In the genomic region with DNA sequence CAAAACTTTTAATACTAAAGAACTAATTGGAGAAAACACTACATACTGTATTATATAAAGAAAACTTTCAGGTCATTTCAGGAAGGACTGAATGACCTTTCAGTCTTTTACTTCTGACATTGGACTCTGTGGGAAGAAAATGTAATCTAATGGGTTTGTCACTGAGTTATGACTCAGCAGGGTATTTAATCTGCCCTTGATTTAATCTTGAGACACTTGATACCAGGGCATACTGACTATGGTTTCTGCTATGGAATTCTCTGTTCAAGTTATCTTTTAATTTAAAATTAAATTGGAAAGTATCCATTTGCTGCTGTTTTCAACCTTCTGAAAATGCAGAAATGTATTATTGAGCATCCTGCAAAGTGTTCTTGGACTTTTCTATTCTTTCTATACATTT, we compare ENCODE assay signal across 17 cellular contexts.
"Had no signal": no experiment of that assay in that cellular context is flagged by ENCODE, and none has a peak within 500 bp of the region (broad histone marks: within the 10 kb centered on the region; RNA-seq: fewer than 3 reads in every experiment).

No MANE protein-coding gene starts in this region.

- H3K36me3 Mint-ChIP-seq: activated CD4-positive, alpha-beta memory T cell treated with anti-CD3 and anti-CD28 coated beads for 36 hours; naive B cell had no signal

- H3K27ac Mint-ChIP-seq: activated CD4-positive, alpha-beta memory T cell treated with anti-CD3 and anti-CD28 coated beads for 36 hours; activated naive CD8-positive, alpha-beta T cell treated with anti-CD3 and anti-CD28 coated beads, Interleukin-2, amount 50 U/mL, for 24 hours; activated T-cell treated with anti-CD3 and anti-CD28 coated beads, Interleukin-2, amount 50 U/mL, for 72 hours; naive B cell had no signal

- FAIRE-seq: endothelial cell of umbilical vein, pancreas, urothelium cell line had no signal

- H3K27ac ChIP-seq: coronary artery, hepatocyte, pancreas, right atrium auricular region, thyroid gland had no signal

- H3K9me3 Mint-ChIP-seq: activated CD4-positive, alpha-beta memory T cell treated with anti-CD3 and anti-CD28 coated beads for 36 hours; activated naive CD8-positive, alpha-beta T cell treated with anti-CD3 and anti-CD28 coated beads, Interleukin-2, amount 50 U/mL, for 24 hours; activated T-cell treated with anti-CD3 and anti-CD28 coated beads, Interleukin-2, amount 50 U/mL, for 72 hours had no signal

- H3K27me3 ChIP-seq: hepatocyte, pancreas, right atrium auricular region, thyroid gland had no signal

- H3K4me1 ChIP-seq: pancreas, right atrium auricular region, thyroid gland had no signal

- ATAC-seq: activated naive CD8-positive, alpha-beta T cell treated with anti-CD3 and anti-CD28 coated beads, Interleukin-2, amount 50 U/mL, for 24 hours; activated T-cell treated with anti-CD3 and anti-CD28 coated beads, Interleukin-2, amount 50 U/mL, for 72 hours; pancreas had no signal

- H3K4me3 ChIP-seq: coronary artery, hepatocyte, pancreas, right atrium auricular region, smooth muscle cell, thyroid gland had no signal

- H3K36me3 ChIP-seq: pancreas, right atrium auricular region, thyroid gland had no signal

- DNase-seq: activated CD4-positive, alpha-beta memory T cell treated with anti-CD3 and anti-CD28 coated beads for 36 hours; activated CD4-positive, alpha-beta T cell treated with anti-CD3 and anti-CD28 coated beads for 1 hour; activated naive CD8-positive, alpha-beta T cell treated with anti-CD3 and anti-CD28 coated beads, Interleukin-2, amount 50 U/mL, for 24 hours; activated T-cell treated with anti-CD3 and anti-CD28 coated beads, Interleukin-2, amount 50 U/mL, for 72 hours; caudate nucleus; effector CD4-positive, alpha-beta T cell; kidney glomerular epithelial cell; naive B cell; pancreas; T-helper 9 cell; thyroid gland had no signal

- H3K9me3 ChIP-seq: pancreas, right atrium auricular region, thyroid gland had no signal
